In genomic region chr1:108130812-108131211, GRCh38 we compare ENCODE assay signal across 15 cellular contexts.
DNase-seq lines count a peak whose midpoint lies in the region; ATAC-seq and TF ChIP-seq lines count a peak whose summit lies in the region.
"Had no signal": no experiment of that assay in that cellular context is flagged by ENCODE, and none has a peak within 500 bp of the region (broad histone marks: within the 10 kb centered on the region; RNA-seq: fewer than 3 reads in every experiment).

No MANE protein-coding gene starts in this region.

- no peak overlapping the region for H3K27ac ChIP-seq in esophagus muscularis mucosa (replicated peaks in 1 of 4)

- peaks cover 5% of the 10 kb centered on the region for H3K9me3 Mint-ChIP-seq in activated CD4-positive, alpha-beta T cell treated with anti-CD3 and anti-CD28 coated beads, Interleukin-2, amount 10 ng/mL, durations not matched to agents 24 days and 14 days
- peaks cover 7% of the 10 kb centered on the region for H3K9me3 Mint-ChIP-seq in stimulated activated memory B cell treated with anti-CD40 and anti-IgM and Interleukin-4, amounts not matched to agents 10 μg/mL and 1 μg/mL and 100 μg/mL, for 72 hours

- H3K36me3 Mint-ChIP-seq in activated CD4-positive, alpha-beta T cell treated with anti-CD3 and anti-CD28 coated beads, Interleukin-2, amount 10 ng/mL, durations not matched to agents 24 days and 14 days (ENCODE audit: low read depth), result peaks cover 16% of the 10 kb centered on the region
- H3K36me3 Mint-ChIP-seq in T-helper 17 cell (ENCODE audit: low read depth), result peaks cover 4% of the 10 kb centered on the region
- H3K36me3 Mint-ChIP-seq in stimulated activated memory B cell treated with anti-CD40 and anti-IgM and Interleukin-4, amounts not matched to agents 10 μg/mL and 1 μg/mL and 100 μg/mL, for 72 hours, result peaks cover 26% of the 10 kb centered on the region

- no peaks in the 10 kb centered on the region for H3K9me3 ChIP-seq in T-helper 17 cell (ENCODE audit: control insufficient read depth, low read length, poor library complexity, severe bottlenecking)
- H3K9me3 ChIP-seq in esophagus muscularis mucosa, result no peaks in the 10 kb centered on the region
- H3K9me3 ChIP-seq: SK-N-SH had no signal

- H3K4me1 Mint-ChIP-seq in activated CD4-positive, alpha-beta T cell treated with anti-CD3 and anti-CD28 coated beads, Interleukin-2, amount 10 ng/mL, durations not matched to agents 24 days and 14 days, result no peaks in the 10 kb centered on the region
- peaks cover 10% of the 10 kb centered on the region for H3K4me1 Mint-ChIP-seq in T-helper 17 cell
- no peaks in the 10 kb centered on the region for H3K4me1 Mint-ChIP-seq in stimulated activated memory B cell treated with anti-CD40 and anti-IgM and Interleukin-4, amounts not matched to agents 10 μg/mL and 1 μg/mL and 100 μg/mL, for 72 hours

- no peak overlapping the region for H3K4me3 Mint-ChIP-seq in activated CD4-positive, alpha-beta T cell treated with anti-CD3 and anti-CD28 coated beads, Interleukin-2, amount 10 ng/mL, durations not matched to agents 24 days and 14 days
- H3K4me3 Mint-ChIP-seq in T-helper 17 cell, result no peak overlapping the region
- no peak overlapping the region for H3K4me3 Mint-ChIP-seq in stimulated activated memory B cell treated with anti-CD40 and anti-IgM and Interleukin-4, amounts not matched to agents 10 μg/mL and 1 μg/mL and 100 μg/mL, for 72 hours

- H3K4me1 ChIP-seq in esophagus muscularis mucosa, result peaks cover 0 to 10% (median 8%) of the 10 kb centered on the region in 4 donors

- peak; percentile 34 for DNase-seq in activated CD4-positive, alpha-beta T cell treated with anti-CD3 and anti-CD28 coated beads, Interleukin-2, amount 10 ng/mL, durations not matched to agents 24 days and 14 days
- DNase-seq in activated CD4-positive, alpha-beta T cell treated with anti-CD3 and anti-CD28 coated beads for 4 hours, result no peak
- DNase-seq in NB4 (ENCODE audit: low read depth), result peak; percentile 14
- DNase-seq in T-helper 17 cell, result no peak
- no peak for DNase-seq in HuH-7 (ENCODE audit: low spot score)
- no peak for DNase-seq in esophagus muscularis mucosa (ENCODE audit: extremely low spot score)
- DNase-seq: C1 segment of cervical spinal cord, DMS79, NCI-H1105 treated with DMSO at 0.1 percent for 48 hours, NCI-H187 treated with DMSO at 0.1 percent for 48 hours, NCI-H510A, PC-3, SK-N-SH had no signal

- TF ChIP-seq CTCF in NB4 (IDR thresholded peaks at IDR 0.05; ENCODE audit: low read depth, low read length) (no peak), esophagus muscularis mucosa (IDR thresholded peaks at IDR 0.05) (no peak)

- H3K36me3 ChIP-seq in esophagus muscularis mucosa, result peaks cover 0 to 17% (median 16%) of the 10 kb centered on the region in 4 donors

- intact Hi-C loops in activated CD4-positive, alpha-beta T cell treated with anti-CD3 and anti-CD28 coated beads, Interleukin-2, amount 10 ng/mL, durations not matched to agents 24 days and 14 days (cut with micrococcal nuclease), result no loop called here
- intact Hi-C loops in esophagus muscularis mucosa (cut with DNase I), result no loop called here

- no peak for TF ChIP-seq POLR2A in NB4 (IDR thresholded peaks at IDR 0.05; ENCODE audit: extremely low read depth, insufficient read length)
- no peak for TF ChIP-seq POLR2A in esophagus muscularis mucosa (IDR thresholded peaks at IDR 0.05; ENCODE audit: low read depth)

- TF ChIP-seq EP300 in esophagus muscularis mucosa (IDR thresholded peaks at IDR 0.05), result no peak

- no peaks in the 10 kb centered on the region for H3K27me3 Mint-ChIP-seq in activated CD4-positive, alpha-beta T cell treated with anti-CD3 and anti-CD28 coated beads, Interleukin-2, amount 10 ng/mL, durations not matched to agents 24 days and 14 days
- no peaks in the 10 kb centered on the region for H3K27me3 Mint-ChIP-seq in T-helper 17 cell
- no peaks in the 10 kb centered on the region for H3K27me3 Mint-ChIP-seq in stimulated activated memory B cell treated with anti-CD40 and anti-IgM and Interleukin-4, amounts not matched to agents 10 μg/mL and 1 μg/mL and 100 μg/mL, for 72 hours

- no peak overlapping the region for H3K27ac Mint-ChIP-seq in activated CD4-positive, alpha-beta T cell treated with anti-CD3 and anti-CD28 coated beads, Interleukin-2, amount 10 ng/mL, durations not matched to agents 24 days and 14 days
- H3K27ac Mint-ChIP-seq in T-helper 17 cell, result peak overlapping the region; percentile 37
- no peak overlapping the region for H3K27ac Mint-ChIP-seq in stimulated activated memory B cell treated with anti-CD40 and anti-IgM and Interleukin-4, amounts not matched to agents 10 μg/mL and 1 μg/mL and 100 μg/mL, for 72 hours

- no peaks in the 10 kb centered on the region for H3K27me3 ChIP-seq in esophagus muscularis mucosa

- no peak overlapping the region for H3K4me3 ChIP-seq in NB4 (ENCODE audit: low read depth, low read length)
- no peak overlapping the region for H3K4me3 ChIP-seq in esophagus muscularis mucosa

- ATAC-seq in T-helper 17 cell, result no peak
- ATAC-seq in GM19397 (IDR thresholded peaks at IDR 0.05; ENCODE audit: unreplicated experiment), result no peak
- ATAC-seq in stimulated activated memory B cell treated with anti-CD40 and anti-IgM and Interleukin-4, amounts not matched to agents 10 μg/mL and 1 μg/mL and 100 μg/mL, for 72 hours, result no peak
- ATAC-seq: PC-3 had no signal

- 62% methylated on average over 2 of the region's 2 CpGs for WGBS in esophagus muscularis mucosa

Comparison
In these comparisons a context has a peak if more than half of its experiments do, and no peak if none do; other contexts are left out.
1. DNase-seq: peak in activated CD4-positive, alpha-beta T cell treated with anti-CD3 and anti-CD28 coated beads, Interleukin-2, amount 10 ng/mL, durations not matched to agents 24 days and 14 days (single experiment) and NB4 (single experiment); none in activated CD4-positive, alpha-beta T cell treated with anti-CD3 and anti-CD28 coated beads for 4 hours (0 of 2), T-helper 17 cell (0 of 3), HuH-7 (single experiment) and esophagus muscularis mucosa (single experiment).